Comparison of ENCODE assay signal across 13 cellular contexts in the genomic region with DNA sequence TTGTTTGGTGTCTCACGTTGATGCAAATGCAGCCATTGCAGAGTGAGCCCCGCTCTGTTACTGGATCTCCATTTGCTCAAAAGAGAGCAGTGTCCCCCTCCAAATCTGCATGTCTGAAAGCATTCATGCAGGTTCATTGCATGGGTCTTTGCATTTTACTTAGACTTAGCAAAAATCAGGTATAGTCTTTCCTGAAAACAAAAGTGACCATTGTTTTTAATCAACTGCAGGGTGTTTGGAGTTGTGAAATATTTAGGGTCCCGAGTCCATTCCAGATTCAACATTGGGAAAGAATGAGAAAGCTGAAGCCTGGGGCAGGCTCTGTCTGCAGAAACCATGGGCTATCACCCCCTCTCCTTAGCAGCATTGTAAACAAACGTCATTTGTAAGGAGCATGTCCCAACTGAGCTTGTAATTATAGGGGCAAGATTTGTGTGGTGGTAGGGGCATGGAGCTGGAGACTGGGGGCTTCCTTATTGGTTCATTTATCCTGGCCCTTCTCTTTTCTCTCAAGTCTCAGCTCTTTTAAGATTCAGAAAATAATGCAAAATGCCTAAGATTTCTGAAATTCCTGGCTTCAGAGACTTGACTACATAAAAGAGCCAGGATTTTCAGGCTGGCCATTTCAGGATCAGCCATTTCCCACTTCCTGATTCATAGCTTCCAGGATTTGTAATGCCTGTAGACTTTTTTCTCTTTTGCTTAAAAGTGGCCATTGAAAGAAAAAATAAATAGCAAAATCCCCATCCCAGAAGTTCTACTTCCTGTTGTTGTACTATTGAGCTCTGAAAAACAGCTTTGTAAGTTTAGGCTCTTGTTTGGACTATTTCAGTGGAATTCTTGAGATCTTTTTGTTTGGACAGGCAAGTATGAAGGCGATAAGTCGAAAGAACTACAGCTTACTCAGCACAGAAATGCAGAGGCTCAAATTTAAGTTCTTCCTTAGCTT. TPM values are rescaled to one million over a fixed set of nuclear protein-coding genes. Genes with fewer than 3 reads are reported as not detected.
DNase-seq lines count a peak whose midpoint lies in the region; ATAC-seq, FAIRE-seq and TF ChIP-seq lines count a peak whose summit lies in the region.
"Had no signal": no experiment of that assay in that cellular context is flagged by ENCODE, and none has a peak within 500 bp of the region (broad histone marks: within the 10 kb centered on the region; RNA-seq: fewer than 3 reads in every experiment).

No MANE protein-coding gene starts in this region.

- H3K27ac Mint-ChIP-seq in HFFc6, result peak overlapping the region; percentile 91
- H3K27ac Mint-ChIP-seq in T-helper 17 cell, result no peak overlapping the region
- H3K27ac Mint-ChIP-seq: activated CD4-positive, alpha-beta T cell treated with anti-CD3 and anti-CD28 coated beads for 36 hours had no signal

- H3K9me3 ChIP-seq in smooth muscle cell (replicated peaks; ENCODE audit: low read depth) (no peaks in the 10 kb centered on the region), T-helper 17 cell (ENCODE audit: control insufficient read depth, low read length, poor library complexity, severe bottlenecking) (no peaks in the 10 kb centered on the region), small intestine (ENCODE audit: control insufficient read depth, low read depth) (no peaks in the 10 kb centered on the region)
- H3K9me3 ChIP-seq: mucosa of descending colon had no signal

- peaks cover 33% of the 10 kb centered on the region for H4K20me1 ChIP-seq in smooth muscle cell (ENCODE audit: low read depth)

- peaks cover 34% of the 10 kb centered on the region for H3F3A ChIP-seq in smooth muscle cell (ENCODE audit: low read depth)

- no peaks in the 10 kb centered on the region; the same call in none of the 2 replicates for H3K27me3 Mint-ChIP-seq in HFFc6 (ENCODE audit: insufficient read depth)
- peaks cover 24% of the 10 kb centered on the region for H3K27me3 Mint-ChIP-seq in T-helper 17 cell
- H3K27me3 Mint-ChIP-seq: activated CD4-positive, alpha-beta T cell treated with anti-CD3 and anti-CD28 coated beads for 36 hours had no signal

- H3K36me3 ChIP-seq in smooth muscle cell (ENCODE audit: low read depth), result no peaks in the 10 kb centered on the region
- H3K36me3 ChIP-seq in small intestine (ENCODE audit: control insufficient read depth in 2 of 2, insufficient read depth in 2 of 2, low read length in 2 of 2), result no peaks in the 10 kb centered on the region

- H3K79me2 ChIP-seq in smooth muscle cell (ENCODE audit: low read depth), result peaks cover 87% of the 10 kb centered on the region

- H2AFZ ChIP-seq in smooth muscle cell (ENCODE audit: low read depth), result peak overlapping the region; percentile 68

- no peak for ATAC-seq in T-helper 17 cell
- ATAC-seq: activated CD4-positive, alpha-beta T cell treated with anti-CD3 and anti-CD28 coated beads for 36 hours; mucosa of descending colon had no signal

- H3K4me1 Mint-ChIP-seq in HFFc6 (ENCODE audit: low read depth) (peaks cover 87% of the 10 kb centered on the region), T-helper 17 cell (peaks cover 35% of the 10 kb centered on the region)

- WGBS in smooth muscle cell (ENCODE audit: low lambda C conversion rate), result 10% methylated on average over 6 of the region's 6 CpGs
- 56 to 67% (median 61%) methylated on average over 6 of the region's 6 CpGs for WGBS in small intestine, 3 donors

- no peak overlapping the region for H3K4me3 ChIP-seq in cardiac fibroblast (replicated peaks in 1 of 2; ENCODE audit: low read depth in 2 of 2, low read length in 2 of 2)
- peak overlapping the region; percentile 22 for H3K4me3 ChIP-seq in smooth muscle cell
- no peak overlapping the region for H3K4me3 ChIP-seq in small intestine (ENCODE audit: low read depth in 1 of 2, low read length in 2 of 2)
- H3K4me3 ChIP-seq: mucosa of descending colon had no signal

- TF ChIP-seq CTCF in HFFc6 (IDR thresholded peaks at IDR 0.05) (no peak), cardiac fibroblast (IDR thresholded peaks at IDR 0.05; ENCODE audit: low read depth, low read length) (no peak), smooth muscle cell (IDR thresholded peaks at IDR 0.05; ENCODE audit: borderline replicate concordance, insufficient read depth, poor library complexity, severe bottlenecking) (no peak)

- DNase-seq in HFFc6 (peak; percentile 61), cardiac fibroblast (ENCODE audit: low read depth in 2 of 2) (peak; percentile 47 to 74), kidney tubule cell (ENCODE audit: low spot score) (peak; percentile 42), smooth muscle cell (lab: John Stamatoyannopoulos, UW; ENCODE audit: unreplicated experiment) (no peak), T-helper 17 cell (no peak), DMS 273 (lab: John Stamatoyannopoulos, UW; ENCODE audit: unreplicated experiment) (no peak), small intestine (no peak), epidermal melanocyte (ENCODE audit: insufficient read length, low spot score) (no peak)
- DNase-seq: activated CD4-positive, alpha-beta T cell treated with anti-CD3 and anti-CD28 coated beads for 36 hours; amygdala; mucosa of descending colon; NCI-H510A treated with DMSO at 0.1 percent for 48 hours had no signal

- H3K4me3 Mint-ChIP-seq in HFFc6 (peak overlapping the region; percentile 70), T-helper 17 cell (no peak overlapping the region)
- H3K4me3 Mint-ChIP-seq: activated CD4-positive, alpha-beta T cell treated with anti-CD3 and anti-CD28 coated beads for 36 hours had no signal

- H3K9me3 Mint-ChIP-seq in HFFc6, result no peaks in the 10 kb centered on the region

- peak overlapping the region; percentile 84 for H3K4me2 ChIP-seq in smooth muscle cell

- H3K4me1 ChIP-seq in smooth muscle cell (ENCODE audit: low read depth), result peaks cover 50% of the 10 kb centered on the region
- peaks cover 0 to 6% of the 10 kb centered on the region in 2 donors for H3K4me1 ChIP-seq in small intestine (ENCODE audit: control insufficient read depth in 2 of 2, insufficient read depth in 1 of 2, low read depth in 1 of 2, low read length in 1 of 2)

- H3K27me3 ChIP-seq in smooth muscle cell (ENCODE audit: low read depth) (no peaks in the 10 kb centered on the region), small intestine (ENCODE audit: control insufficient read depth in 2 of 2, insufficient read depth in 2 of 2, low read length in 2 of 2) (no peaks in the 10 kb centered on the region)

- peaks cover 8% of the 10 kb centered on the region for H3K36me3 Mint-ChIP-seq in HFFc6 (ENCODE audit: low read depth)
- peaks cover 10% of the 10 kb centered on the region for H3K36me3 Mint-ChIP-seq in T-helper 17 cell (ENCODE audit: low read depth)

- H3K27ac ChIP-seq in smooth muscle cell (ENCODE audit: low read depth) (peak overlapping the region; percentile 96), small intestine (ENCODE audit: low read depth in 1 of 2, low read length in 1 of 2) (peak overlapping the region in 1 of 2 donors; percentile 36)
- H3K27ac ChIP-seq: HL-60 had no signal

- peak overlapping the region; percentile 70 for H3K9ac ChIP-seq in smooth muscle cell (ENCODE audit: low read depth)

- FAIRE-seq in small intestine (lab: Jason Lieb, UNC), result no peak

RNA-seq across cellular contexts. Expression of gene IGF1R, which starts 23.0 kb away (rescaled TPM):
- 10 to 100 TPM; 46.7 to 61.9 (median 50.1) TPM for total RNA-seq in HFFc6 (2021; fragmentation: NEBNext Ultra II Directional; extraction: Animal tissue kit (Norgen Biotek cat#: 25700))
- total RNA-seq in smooth muscle cell (54.0 and 70.2 TPM in 2 replicates), T-helper 17 cell (10 to 100 TPM; 13.7 to 27.1 TPM)
- polyA plus RNA-seq in smooth muscle cell (14.0 and 25.9 TPM in 2 replicates), small intestine (1 to 10 TPM in 2 of 3 donors, under 1 TPM in 1; 0.54 to 6.5 (median 1.1) TPM)

Comparison
In these comparisons a context has a peak if more than half of its experiments do, and no peak if none do; other contexts are left out.
1. DNase-seq: peak in HFFc6 (single experiment), cardiac fibroblast (2 of 2) and kidney tubule cell (single experiment); none in smooth muscle cell (single experiment), T-helper 17 cell (0 of 3), DMS 273 (single experiment), small intestine (single experiment) and epidermal melanocyte (single experiment).